In the genomic region with DNA sequence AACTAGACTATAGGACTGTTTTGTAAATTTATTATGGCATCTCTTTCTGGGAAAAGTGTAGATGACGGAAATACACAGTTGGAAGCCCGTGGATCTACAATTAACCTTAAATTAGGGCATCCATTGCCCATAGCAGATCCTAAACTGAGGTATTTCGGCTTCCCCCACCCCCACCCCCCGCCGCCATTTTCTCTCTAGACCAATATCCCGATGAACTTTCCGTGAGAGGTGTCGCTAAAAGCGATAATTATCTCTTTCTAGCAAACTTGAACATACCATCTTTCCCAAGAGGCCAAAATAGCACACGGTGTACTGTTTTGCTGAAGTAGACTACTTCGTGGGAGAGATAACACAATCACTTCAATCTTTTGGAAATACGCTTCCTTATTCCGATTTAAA, we compare ENCODE assay signal across 8 cellular contexts. TPM values are rescaled to one million over a fixed set of nuclear protein-coding genes. Genes with fewer than 3 reads are reported as not detected.
DNase-seq lines count a peak whose midpoint lies in the region; FAIRE-seq and TF ChIP-seq lines count a peak whose summit lies in the region.

No MANE protein-coding gene starts in this region.

- no peak for DNase-seq in activated CD4-positive, alpha-beta T cell treated with anti-CD3 and anti-CD28 coated beads, Interleukin-2, amount 10 ng/mL, durations not matched to agents 7 days and 5 days
- no peak for DNase-seq in activated CD4-positive, alpha-beta T cell treated with anti-CD3 and anti-CD28 coated beads for 1 hour
- no peak for DNase-seq in WERI-Rb-1
- DNase-seq in glutamatergic neuron: no peak
- DNase-seq in small intestine: peak; percentile 2
- DNase-seq in HPDE6-E6E7 (ENCODE audit: extremely low spot score): no peak
- no peak for DNase-seq in T1000 (lab: John Stamatoyannopoulos, UW)
- DNase-seq in NCI-H1930 (lab: John Stamatoyannopoulos, UW): no peak

- peak overlapping the region; percentile 46 for H3K4me3 ChIP-seq in WERI-Rb-1 (ENCODE audit: low read depth, low read length)
- H3K4me3 ChIP-seq in small intestine (ENCODE audit: low read depth in 1 of 2, low read length in 2 of 2): no peak overlapping the region

- H3K27me3 ChIP-seq in WERI-Rb-1 (ENCODE audit: insufficient read depth, low read depth, severe bottlenecking): peaks cover 7% of the 10 kb centered on the region
- H3K27me3 ChIP-seq in small intestine (ENCODE audit: control insufficient read depth in 2 of 2, insufficient read depth in 2 of 2, low read length in 2 of 2): no peaks in the 10 kb centered on the region

- H3K36me3 Mint-ChIP-seq in activated CD4-positive, alpha-beta T cell treated with anti-CD3 and anti-CD28 coated beads, Interleukin-2, amount 10 ng/mL, durations not matched to agents 7 days and 5 days (ENCODE audit: low read depth): peaks cover 8% of the 10 kb centered on the region
- no peaks in the 10 kb centered on the region for H3K36me3 Mint-ChIP-seq in glutamatergic neuron (ENCODE audit: unreplicated experiment)

- 12 to 44% (median 19%) methylated on average over 13 of the region's 13 CpGs for WGBS in small intestine, 3 donors

- no peaks in the 10 kb centered on the region for H3K9me3 Mint-ChIP-seq in activated CD4-positive, alpha-beta T cell treated with anti-CD3 and anti-CD28 coated beads, Interleukin-2, amount 10 ng/mL, durations not matched to agents 7 days and 5 days
- H3K9me3 Mint-ChIP-seq in glutamatergic neuron (ENCODE audit: unreplicated experiment): peaks cover 5% of the 10 kb centered on the region

- peaks cover 4% of the 10 kb centered on the region for H3K27me3 Mint-ChIP-seq in activated CD4-positive, alpha-beta T cell treated with anti-CD3 and anti-CD28 coated beads, Interleukin-2, amount 10 ng/mL, durations not matched to agents 7 days and 5 days
- H3K27me3 Mint-ChIP-seq in glutamatergic neuron (ENCODE audit: unreplicated experiment): peaks cover 2% of the 10 kb centered on the region

- no peaks in the 10 kb centered on the region for H3K4me1 ChIP-seq in small intestine (ENCODE audit: control insufficient read depth in 2 of 2, insufficient read depth in 1 of 2, low read depth in 1 of 2, low read length in 1 of 2)

- peak overlapping the region; percentile 98 for H3K27ac ChIP-seq in WERI-Rb-1
- H3K27ac ChIP-seq in small intestine (ENCODE audit: low read depth in 1 of 2, low read length in 1 of 2): peak overlapping the region in 1 of 2 donors; percentile 67

- CTCF ChIA-PET in activated CD4-positive, alpha-beta T cell treated with anti-CD3 and anti-CD28 coated beads, Interleukin-2, amount 10 ng/mL, durations not matched to agents 7 days and 5 days (lab: Charles Lee): interaction anchor here (0.9 to 4.9 kb wide), 4 partner anchors 10 to 123 kb away, joined by 3 to 38 read pairs (median 6); a partner anchor contains a TSS

- H3K9me3 ChIP-seq in WERI-Rb-1 (ENCODE audit: severe bottlenecking) (peaks cover 4% of the 10 kb centered on the region), small intestine (ENCODE audit: control insufficient read depth, low read depth) (no peaks in the 10 kb centered on the region)

- H3K36me3 ChIP-seq in WERI-Rb-1: peaks cover 6% of the 10 kb centered on the region
- no peaks in the 10 kb centered on the region for H3K36me3 ChIP-seq in small intestine (ENCODE audit: control insufficient read depth in 2 of 2, insufficient read depth in 2 of 2, low read length in 2 of 2)

- peaks cover 18% of the 10 kb centered on the region for H3K4me1 Mint-ChIP-seq in activated CD4-positive, alpha-beta T cell treated with anti-CD3 and anti-CD28 coated beads, Interleukin-2, amount 10 ng/mL, durations not matched to agents 7 days and 5 days
- peaks cover 2% of the 10 kb centered on the region for H3K4me1 Mint-ChIP-seq in glutamatergic neuron (ENCODE audit: low read depth, unreplicated experiment)

- POLR2A ChIA-PET in activated CD4-positive, alpha-beta T cell treated with anti-CD3 and anti-CD28 coated beads, Interleukin-2, amount 10 ng/mL, durations not matched to agents 7 days and 5 days (lab: Charles Lee): no interaction called here

- peak overlapping the region; percentile 76 for H3K4me3 Mint-ChIP-seq in activated CD4-positive, alpha-beta T cell treated with anti-CD3 and anti-CD28 coated beads, Interleukin-2, amount 10 ng/mL, durations not matched to agents 7 days and 5 days
- H3K4me3 Mint-ChIP-seq in glutamatergic neuron (ENCODE audit: unreplicated experiment): peak overlapping the region; percentile 90

- peak overlapping the region; percentile 89 for H3K27ac Mint-ChIP-seq in activated CD4-positive, alpha-beta T cell treated with anti-CD3 and anti-CD28 coated beads, Interleukin-2, amount 10 ng/mL, durations not matched to agents 7 days and 5 days
- peak overlapping the region; percentile 96 for H3K27ac Mint-ChIP-seq in glutamatergic neuron (ENCODE audit: unreplicated experiment)

- TF ChIP-seq CTCF in WERI-Rb-1 (IDR thresholded peaks at IDR 0.05; ENCODE audit: low read depth, low read length): no peak
- TF ChIP-seq CTCF in glutamatergic neuron (IDR thresholded peaks at IDR 0.05; ENCODE audit: partially characterized antibody, unreplicated experiment): no peak

- no peak for FAIRE-seq in small intestine (lab: Jason Lieb, UNC)

RNA-seq across cellular contexts. Expression of a gene that starts 0.6 kb away (rescaled TPM):
- total RNA-seq in activated CD4-positive, alpha-beta T cell treated with anti-CD3 and anti-CD28 coated beads, Interleukin-2, amount 10 ng/mL, durations not matched to agents 7 days and 5 days: 1 to 10 TPM; 8.6 to 9.6 TPM
- total RNA-seq in glutamatergic neuron (ENCODE audit: unreplicated experiment): 5.0 TPM
- 1 to 10 TPM in 2 of 3 donors, under 1 TPM in 1; 0.81 to 2.4 (median 1.3) TPM for polyA plus RNA-seq in small intestine

RNA-seq across cellular contexts. Expression of a gene that starts 28.4 kb away (rescaled TPM):
- total RNA-seq in activated CD4-positive, alpha-beta T cell treated with anti-CD3 and anti-CD28 coated beads, Interleukin-2, amount 10 ng/mL, durations not matched to agents 7 days and 5 days: 100 to 1,000 TPM; 199 to 209 TPM
- total RNA-seq in glutamatergic neuron (ENCODE audit: unreplicated experiment): 134 TPM
- 10 to 100 TPM; 38.2 to 92.3 (median 61.1) TPM for polyA plus RNA-seq in small intestine
